Comparison of ENCODE assay signal across 11 cellular contexts in genomic region chr17:42953669-42954068, GRCh38.
"Had no signal": no experiment of that assay in that cellular context is flagged by ENCODE, and none has a peak within 500 bp of the region (broad histone marks: within the 10 kb centered on the region; RNA-seq: fewer than 3 reads in every experiment).

No MANE protein-coding gene starts in this region.

- H3K9me3 Mint-ChIP-seq: activated T-helper 1 cell treated with anti-CD3 and anti-CD28 coated beads, Interleukin-12 subunit alpha, Interleukin-12 subunit beta, Interleukin-2, Interleukin-4 antibody, amounts not matched to agents 30 ng/mL and 10 ng/mL and 1 ng/mL, durations not matched to agents 14 hours and 24 hours and 36 hours; dendritic cell treated with granulocyte-macrophage colony-stimulating factor and Interleukin-4, amounts not matched to agents 40 ng/mL and 50 ng/mL, for 4 days; naive thymus-derived CD4-positive, alpha-beta T cell; T-helper 2 cell treated with Interferon-gamma antibody and Interleukin-4, amounts not matched to agents 5 μg/mL and 100 μg/mL, for 36 hours had no signal

- ATAC-seq: activated CD4-positive, CD25-positive, alpha-beta regulatory T cell treated with anti-CD3 and anti-CD28 coated beads, Interleukin-2, amount 50 U/mL, for 24 hours; naive thymus-derived CD4-positive, alpha-beta T cell had no signal

- H3K27me3 Mint-ChIP-seq: dendritic cell treated with granulocyte-macrophage colony-stimulating factor and Interleukin-4, amounts not matched to agents 40 ng/mL and 50 ng/mL, for 4 days; naive thymus-derived CD4-positive, alpha-beta T cell had no signal

- DNase-seq: activated CD4-positive, alpha-beta T cell treated with anti-CD3 and anti-CD28 coated beads, Interleukin-2, amount 50 U/mL, for 48 hours; activated naive CD4-positive, alpha-beta T cell; naive thymus-derived CD4-positive, alpha-beta T cell; small intestine; substantia nigra; transverse colon had no signal

- H3K4me3 ChIP-seq: adrenal gland, transverse colon had no signal

- H3K27ac Mint-ChIP-seq: activated T-helper 1 cell treated with anti-CD3 and anti-CD28 coated beads, Interleukin-12 subunit alpha, Interleukin-12 subunit beta, Interleukin-2, Interleukin-4 antibody, amounts not matched to agents 30 ng/mL and 10 ng/mL and 1 ng/mL, durations not matched to agents 14 hours and 24 hours and 36 hours; dendritic cell treated with granulocyte-macrophage colony-stimulating factor and Interleukin-4, amounts not matched to agents 40 ng/mL and 50 ng/mL, for 4 days; naive thymus-derived CD4-positive, alpha-beta T cell; T-helper 2 cell treated with Interferon-gamma antibody and Interleukin-4, amounts not matched to agents 5 μg/mL and 100 μg/mL, for 36 hours had no signal

- H3K4me3 Mint-ChIP-seq: activated T-helper 1 cell treated with anti-CD3 and anti-CD28 coated beads, Interleukin-12 subunit alpha, Interleukin-12 subunit beta, Interleukin-2, Interleukin-4 antibody, amounts not matched to agents 30 ng/mL and 10 ng/mL and 1 ng/mL, durations not matched to agents 14 hours and 24 hours and 36 hours; dendritic cell treated with granulocyte-macrophage colony-stimulating factor and Interleukin-4, amounts not matched to agents 40 ng/mL and 50 ng/mL, for 4 days; naive thymus-derived CD4-positive, alpha-beta T cell; T-helper 2 cell treated with Interferon-gamma antibody and Interleukin-4, amounts not matched to agents 5 μg/mL and 100 μg/mL, for 36 hours had no signal
